In genomic region chr4:140183270-140183669, GRCh38 we compare ENCODE assay signal across 25 cellular contexts.
"Had no signal": no experiment of that assay in that cellular context is flagged by ENCODE, and none has a peak within 500 bp of the region (broad histone marks: within the 10 kb centered on the region; RNA-seq: fewer than 3 reads in every experiment).

No MANE protein-coding gene starts in this region.

- H3K27ac ChIP-seq: stomach, suprapubic skin, testis, thoracic aorta, thyroid gland, tibial artery, tibial nerve, transverse colon, upper lobe of left lung, upper lobe of right lung, uterus, vagina had no signal

- H3K9me3 ChIP-seq: stomach, suprapubic skin, testis, thoracic aorta, thyroid gland, tibial artery, tibial nerve, transverse colon, upper lobe of left lung, upper lobe of right lung, uterus, vagina had no signal

- H3K4me3 ChIP-seq: stomach, suprapubic skin, testis, thoracic aorta, thyroid gland, tibial artery, tibial nerve, transverse colon, upper lobe of left lung, upper lobe of right lung, uterus, vagina had no signal

- H3K4me1 ChIP-seq: testis, upper lobe of left lung, uterus had no signal

- H3K36me3 ChIP-seq: stomach, suprapubic skin, thoracic aorta, thyroid gland, tibial artery, tibial nerve, transverse colon, upper lobe of left lung, upper lobe of right lung, uterus, vagina had no signal

- FAIRE-seq: urothelium cell line had no signal

- DNase-seq: stimulated activated CD4-positive, alpha-beta T cell treated with anti-CD3 and anti-CD28 coated beads, Interleukin-2, amount 100 ng/mL, for 48 hours; stimulated activated CD4-positive, alpha-beta T cell treated with anti-CD3 and anti-CD28 coated beads, Interleukin-4, amount 100 ng/mL, for 1 hour; stimulated activated CD4-positive, alpha-beta T cell treated with anti-CD3 and anti-CD28 coated beads, Interleukin-4, amount 100 ng/mL, for 24 hours; stimulated activated CD4-positive, alpha-beta T cell treated with anti-CD3 and anti-CD28 coated beads, Interleukin-4, amount 100 ng/mL, for 4 hours; stimulated activated CD8-positive, alpha-beta memory T cell treated with anti-CD3 and anti-CD28 coated beads, Interleukin-4, amount 100 ng/mL, for 48 hours; stimulated activated naive B cell treated with anti-CD40 and anti-IgM and Interleukin-4, amounts not matched to agents 10 μg/mL and 1 μg/mL and 100 μg/mL, for 72 hours; stimulated activated naive CD4-positive, alpha-beta T cell; stimulated activated naive CD4-positive, alpha-beta T cell treated with Interleukin-2 at 50 U/mL for 16 hours; stimulated activated naive CD8-positive, alpha-beta T cell treated with anti-CD3 and anti-CD28 coated beads, Interleukin-15, amount 100 ng/mL, for 72 hours; stimulated activated naive CD8-positive, alpha-beta T cell treated with anti-CD3 and anti-CD28 coated beads, Interleukin-15, Interleukin-2, amounts not matched to agents 100 U/mL and 50 U/mL, for 24 hours; stomach; substantia nigra; testis; thyroid gland; tibial artery; transverse colon; trophoblast cell; upper lobe of left lung; upper lobe of right lung; uterus had no signal
